ENCODE assay signal across 24 cellular contexts in the genomic region with DNA sequence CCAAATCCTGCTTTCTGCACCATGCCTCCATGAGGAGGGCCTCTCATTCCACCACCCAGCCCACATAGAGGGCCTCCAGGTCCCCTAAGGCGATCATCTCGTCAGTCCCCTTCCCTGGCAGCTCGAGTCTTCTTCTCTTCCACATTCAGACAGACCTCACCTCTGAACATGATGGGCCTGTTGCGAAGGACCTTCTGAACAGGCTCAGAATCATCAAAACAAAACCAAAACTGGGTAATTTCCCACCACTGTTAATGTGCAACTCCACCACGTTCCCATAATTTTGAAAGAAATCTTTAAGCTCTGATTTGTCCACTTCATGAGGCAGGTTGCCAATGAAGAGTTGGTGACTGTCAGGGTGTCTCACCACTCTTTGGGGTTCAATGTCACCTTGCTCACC. TPM values are rescaled to one million over a fixed set of nuclear protein-coding genes. Genes with fewer than 3 reads are reported as not detected.
DNase-seq lines count a peak whose midpoint lies in the region; ATAC-seq and TF ChIP-seq lines count a peak whose summit lies in the region.
"Had no signal": no experiment of that assay in that cellular context is flagged by ENCODE, and none has a peak within 500 bp of the region (broad histone marks: within the 10 kb centered on the region; RNA-seq: fewer than 3 reads in every experiment).

No MANE protein-coding gene starts in this region.

- no peak for TF ChIP-seq CTCF in DND-41 (IDR thresholded peaks at IDR 0.05; ENCODE audit: borderline replicate concordance, extremely low read depth, low read length, poor library complexity, severe bottlenecking)

- peak; percentile 45 for ATAC-seq in activated CD8-positive, alpha-beta memory T cell treated with anti-CD3 and anti-CD28 coated beads, Interleukin-2, amount 10 ng/mL, durations not matched to agents 7 days and 5 days
- ATAC-seq in DND-41 (ENCODE audit: insufficient read depth, low read depth) (peak; percentile 29; the same call in 2 of the 3 replicates), GM19463 (IDR thresholded peaks at IDR 0.05; ENCODE audit: unreplicated experiment) (peak; percentile 63), GM19351 (IDR thresholded peaks at IDR 0.05; ENCODE audit: unreplicated experiment) (no peak), GM19395 (IDR thresholded peaks at IDR 0.05; ENCODE audit: unreplicated experiment) (no peak)
- ATAC-seq in activated T-helper 17 cell treated with anti-CD3 and anti-CD28 coated beads, Interleukin-2, amount 50 U/mL, for 72 hours (replicated peaks): peak; percentile 48
- ATAC-seq: HCT116, K562 had no signal

- no peaks in the 10 kb centered on the region for H3K79me2 ChIP-seq in DND-41 (ENCODE audit: insufficient read depth, low read length)

- H3K4me1 ChIP-seq in DND-41 (ENCODE audit: insufficient read depth, low read length): no peaks in the 10 kb centered on the region
- H3K4me1 ChIP-seq: BE2C had no signal

- H3K9me3 Mint-ChIP-seq in activated CD8-positive, alpha-beta memory T cell treated with anti-CD3 and anti-CD28 coated beads, Interleukin-2, amount 10 ng/mL, durations not matched to agents 7 days and 5 days (ENCODE audit: low read depth): peaks cover 4% of the 10 kb centered on the region
- H3K9me3 Mint-ChIP-seq in activated T-helper 17 cell treated with anti-CD3 and anti-CD28 coated beads, Interleukin-2, amount 50 U/mL, for 72 hours: no peaks in the 10 kb centered on the region

- no peaks in the 10 kb centered on the region for H4K20me1 ChIP-seq in DND-41 (ENCODE audit: insufficient read depth, low read length)

- H2AFZ ChIP-seq in DND-41 (ENCODE audit: low read depth, low read length): no peak overlapping the region

- H3K27me3 Mint-ChIP-seq in activated CD8-positive, alpha-beta memory T cell treated with anti-CD3 and anti-CD28 coated beads, Interleukin-2, amount 10 ng/mL, durations not matched to agents 7 days and 5 days: no peaks in the 10 kb centered on the region
- no peaks in the 10 kb centered on the region for H3K27me3 Mint-ChIP-seq in activated T-helper 17 cell treated with anti-CD3 and anti-CD28 coated beads, Interleukin-2, amount 50 U/mL, for 72 hours

- no peak overlapping the region for H3K4me3 Mint-ChIP-seq in activated CD8-positive, alpha-beta memory T cell treated with anti-CD3 and anti-CD28 coated beads, Interleukin-2, amount 10 ng/mL, durations not matched to agents 7 days and 5 days
- peak overlapping the region; percentile 11 for H3K4me3 Mint-ChIP-seq in activated T-helper 17 cell treated with anti-CD3 and anti-CD28 coated beads, Interleukin-2, amount 50 U/mL, for 72 hours
- H3K4me3 Mint-ChIP-seq: CD14-positive monocyte had no signal

- no peaks in the 10 kb centered on the region for H3K9me3 ChIP-seq in DND-41 (ENCODE audit: insufficient read depth, low read length, severe bottlenecking)
- H3K9me3 ChIP-seq: BE2C had no signal

- peaks cover 7% of the 10 kb centered on the region for H3K36me3 Mint-ChIP-seq in activated CD8-positive, alpha-beta memory T cell treated with anti-CD3 and anti-CD28 coated beads, Interleukin-2, amount 10 ng/mL, durations not matched to agents 7 days and 5 days
- H3K36me3 Mint-ChIP-seq in activated T-helper 17 cell treated with anti-CD3 and anti-CD28 coated beads, Interleukin-2, amount 50 U/mL, for 72 hours (ENCODE audit: low read depth): no peaks in the 10 kb centered on the region

- no peak overlapping the region for H3K9ac ChIP-seq in DND-41 (ENCODE audit: low read depth, low read length)

- no peak overlapping the region for H3K27ac ChIP-seq in DND-41 (ENCODE audit: low read length)
- H3K27ac ChIP-seq: SK-N-MC had no signal

- no peak overlapping the region for H3K4me2 ChIP-seq in DND-41 (ENCODE audit: insufficient read depth, low read length)

- H3K4me3 ChIP-seq in DND-41 (ENCODE audit: low read depth in 1 of 2, low read length in 2 of 2): no peak overlapping the region
- H3K4me3 ChIP-seq: K562, SK-N-MC had no signal

- DNase-seq in activated CD8-positive, alpha-beta memory T cell treated with anti-CD3 and anti-CD28 coated beads, Interleukin-2, amount 10 ng/mL, durations not matched to agents 7 days and 5 days: no peak
- no peak for DNase-seq in activated CD8-positive, alpha-beta memory T cell treated with anti-CD3 and anti-CD28 coated beads, Interleukin-2, amount 50 U/mL, for 4 hours
- no peak for DNase-seq in DND-41
- no peak for DNase-seq in NCI-H2107 treated with DMSO at 0.1 percent for 48 hours (lab: John Stamatoyannopoulos, UW; ENCODE audit: unreplicated experiment)
- DNase-seq: 8988T, ACHN, BE2C, Calu3, DMS153, Kasumi-1, NCI-H1092 treated with DMSO at 0.1 percent for 48 hours, NCI-H1436 treated with DMSO at 0.1 percent for 48 hours, NCI-H187 treated with DMSO at 0.1 percent for 48 hours, NCI-H524, NCI-H748 treated with DMSO at 0.1 percent for 48 hours, SIG-M5 had no signal

- peaks cover 11% of the 10 kb centered on the region for H3K4me1 Mint-ChIP-seq in activated CD8-positive, alpha-beta memory T cell treated with anti-CD3 and anti-CD28 coated beads, Interleukin-2, amount 10 ng/mL, durations not matched to agents 7 days and 5 days
- no peaks in the 10 kb centered on the region for H3K4me1 Mint-ChIP-seq in activated T-helper 17 cell treated with anti-CD3 and anti-CD28 coated beads, Interleukin-2, amount 50 U/mL, for 72 hours
- H3K4me1 Mint-ChIP-seq: CD14-positive monocyte had no signal

- no peak overlapping the region for H3K27ac Mint-ChIP-seq in activated CD8-positive, alpha-beta memory T cell treated with anti-CD3 and anti-CD28 coated beads, Interleukin-2, amount 10 ng/mL, durations not matched to agents 7 days and 5 days
- no peak overlapping the region for H3K27ac Mint-ChIP-seq in activated T-helper 17 cell treated with anti-CD3 and anti-CD28 coated beads, Interleukin-2, amount 50 U/mL, for 72 hours
- H3K27ac Mint-ChIP-seq: CD14-positive monocyte had no signal

- H3K36me3 ChIP-seq in DND-41 (ENCODE audit: insufficient read depth, low read length): no peaks in the 10 kb centered on the region
- H3K36me3 ChIP-seq: BE2C had no signal

- H3K27me3 ChIP-seq in DND-41 (ENCODE audit: insufficient read depth, low read length, poor library complexity): no peaks in the 10 kb centered on the region
- H3K27me3 ChIP-seq: BE2C had no signal

- CTCF ChIA-PET in activated CD8-positive, alpha-beta memory T cell treated with anti-CD3 and anti-CD28 coated beads, Interleukin-2, amount 10 ng/mL, durations not matched to agents 7 days and 5 days (lab: Charles Lee): no interaction called here

RNA-seq across cellular contexts. Expression of gene ZRANB3, which starts 20.4 kb away (rescaled TPM):
- total RNA-seq in activated CD8-positive, alpha-beta memory T cell treated with anti-CD3 and anti-CD28 coated beads, Interleukin-2, amount 10 ng/mL, durations not matched to agents 7 days and 5 days: 1 to 10 TPM; 7.6 TPM
- 10 to 100 TPM in 1 of 2 donors, 1 to 10 TPM in 1; 8.6 to 20.0 TPM for total RNA-seq in activated T-helper 17 cell treated with anti-CD3 and anti-CD28 coated beads, Interleukin-2, amount 50 U/mL, for 72 hours

RNA-seq across cellular contexts. Expression of gene R3HDM1, which starts 20.7 kb away (rescaled TPM):
- total RNA-seq in activated CD8-positive, alpha-beta memory T cell treated with anti-CD3 and anti-CD28 coated beads, Interleukin-2, amount 10 ng/mL, durations not matched to agents 7 days and 5 days: 10 to 100 TPM; 47.5 to 57.3 TPM
- 10 to 100 TPM; 30.3 to 51.5 TPM for total RNA-seq in activated T-helper 17 cell treated with anti-CD3 and anti-CD28 coated beads, Interleukin-2, amount 50 U/mL, for 72 hours

Comparison
In these comparisons a context has a peak if more than half of its experiments do, and no peak if none do; other contexts are left out.
1. ATAC-seq: peak in activated CD8-positive, alpha-beta memory T cell treated with anti-CD3 and anti-CD28 coated beads, Interleukin-2, amount 10 ng/mL, durations not matched to agents 7 days and 5 days (single experiment), DND-41 (single experiment), GM19463 (single experiment) and activated T-helper 17 cell treated with anti-CD3 and anti-CD28 coated beads, Interleukin-2, amount 50 U/mL, for 72 hours (single experiment); none in GM19351 (single experiment) and GM19395 (single experiment).